13 cellular contexts compared by ENCODE assay signal in the genomic region with DNA sequence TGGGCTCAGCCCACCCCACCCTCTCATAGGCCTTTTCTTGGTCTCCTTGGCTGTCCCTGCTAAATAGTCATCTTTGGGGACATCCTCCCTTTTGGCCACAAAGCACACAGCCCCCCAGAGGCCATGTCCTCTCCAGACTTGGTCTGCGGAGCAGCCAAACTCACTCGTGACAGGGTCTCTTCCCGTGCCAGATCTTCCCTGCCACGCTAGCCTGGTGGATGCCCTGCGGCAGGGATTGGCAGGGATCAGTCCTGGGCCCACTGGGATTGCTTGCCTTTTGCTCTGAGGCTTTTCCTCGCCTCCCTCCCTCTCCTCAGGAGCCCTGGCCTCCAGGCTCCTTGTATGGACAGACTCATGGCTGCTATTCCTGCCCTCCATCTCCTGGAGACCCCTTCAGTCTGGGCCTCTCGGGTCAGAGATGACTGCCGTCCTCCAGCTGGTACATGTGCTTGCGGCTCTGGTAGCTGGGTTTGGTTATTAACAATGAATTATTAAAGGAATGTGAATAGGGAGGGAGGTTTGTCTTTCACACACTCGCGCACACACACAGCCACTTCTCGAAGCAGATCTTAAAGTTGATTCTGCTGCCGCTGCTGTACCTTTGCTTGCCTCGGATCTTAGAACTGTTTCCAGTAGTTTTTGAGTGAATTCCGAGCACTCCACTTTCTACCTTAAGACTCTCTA. TPM values are rescaled to one million over a fixed set of nuclear protein-coding genes. Genes with fewer than 3 reads are reported as not detected.
DNase-seq lines count a peak whose midpoint lies in the region; ATAC-seq and TF ChIP-seq lines count a peak whose summit lies in the region.
"Had no signal": no experiment of that assay in that cellular context is flagged by ENCODE, and none has a peak within 500 bp of the region (broad histone marks: within the 10 kb centered on the region; RNA-seq: fewer than 3 reads in every experiment).

No MANE protein-coding gene starts in this region.

- H3K36me3 ChIP-seq in ascending aorta (no peaks in the 10 kb centered on the region), gastroesophageal sphincter (peaks cover 0 to 9% of the 10 kb centered on the region in 2 donors), rectal smooth muscle tissue (ENCODE audit: control insufficient read depth, insufficient read depth, low read length) (peaks cover 3% of the 10 kb centered on the region), upper lobe of right lung (no peaks in the 10 kb centered on the region)

- no peak for TF ChIP-seq CTCF in ascending aorta (IDR thresholded peaks at IDR 0.05)
- no peak for TF ChIP-seq CTCF in gastroesophageal sphincter (IDR thresholded peaks at IDR 0.05)
- no peak for TF ChIP-seq CTCF in upper lobe of right lung (IDR thresholded peaks at IDR 0.05)

- no peak for TF ChIP-seq EP300 in gastroesophageal sphincter (IDR thresholded peaks at IDR 0.05)

- peaks cover 44 to 88% of the 10 kb centered on the region in 2 donors for H3K4me1 ChIP-seq in ascending aorta
- peaks cover 23 to 100% (median 68%) of the 10 kb centered on the region in 3 donors for H3K4me1 ChIP-seq in gastroesophageal sphincter
- peaks cover 63% of the 10 kb centered on the region for H3K4me1 ChIP-seq in rectal smooth muscle tissue (ENCODE audit: control insufficient read depth, insufficient read depth, low read length)
- peaks cover 86% of the 10 kb centered on the region for H3K4me1 ChIP-seq in upper lobe of right lung
- H3K4me1 ChIP-seq: parathyroid adenoma had no signal

- WGBS in gastroesophageal sphincter (ENCODE audit: low coverage in 1 of 2), 2 donors: 31 to 51% methylated on average over 7 to 9 of the region's 15 CpGs

- no peaks in the 10 kb centered on the region for H3K27me3 ChIP-seq in ascending aorta
- H3K27me3 ChIP-seq in gastroesophageal sphincter: no peaks in the 10 kb centered on the region
- no peaks in the 10 kb centered on the region for H3K27me3 ChIP-seq in rectal smooth muscle tissue (ENCODE audit: control insufficient read depth, insufficient read depth, low read length)
- no peaks in the 10 kb centered on the region for H3K27me3 ChIP-seq in upper lobe of right lung
- H3K27me3 ChIP-seq: BLaER1 treated with 17β-estradiol and CSF1 and Interleukin-3, amounts not matched to agents 10 nM and 100 nM had no signal

- peak overlapping the region in 1 of 2 donors; percentile 39 for H3K4me3 ChIP-seq in ascending aorta
- no peak overlapping the region for H3K4me3 ChIP-seq in gastroesophageal sphincter
- H3K4me3 ChIP-seq in rectal smooth muscle tissue (ENCODE audit: low read length): peak overlapping the region; percentile 32
- H3K4me3 ChIP-seq in upper lobe of right lung: no peak overlapping the region
- H3K4me3 ChIP-seq: BLaER1 treated with 17β-estradiol and CSF1 and Interleukin-3, amounts not matched to agents 10 nM and 100 nM had no signal

- no peak for ATAC-seq in gastroesophageal sphincter
- peak; percentile 37 for ATAC-seq in upper lobe of right lung
- ATAC-seq in HG03469 (IDR thresholded peaks at IDR 0.05; ENCODE audit: unreplicated experiment): no peak
- ATAC-seq: activated CD8-positive, alpha-beta memory T cell treated with anti-CD3 and anti-CD28 coated beads, Interleukin-2, amount 10 ng/mL, durations not matched to agents 7 days and 5 days had no signal

- no peak for DNase-seq in ascending aorta (ENCODE audit: low spot score in 2 of 2)
- no peak for DNase-seq in upper lobe of right lung
- no peak for DNase-seq in NCI-H774 (lab: John Stamatoyannopoulos, UW)
- DNase-seq in NCI-H526 (lab: John Stamatoyannopoulos, UW): no peak
- DNase-seq: activated CD8-positive, alpha-beta memory T cell treated with anti-CD3 and anti-CD28 coated beads, Interleukin-2, amount 10 ng/mL, durations not matched to agents 7 days and 5 days; activated naive CD4-positive, alpha-beta T cell; GOT3; T-helper 1 cell had no signal

- peak overlapping the region; percentile 27 for H3K9ac ChIP-seq in rectal smooth muscle tissue (ENCODE audit: low read length)
- H3K9ac ChIP-seq: BLaER1 treated with 17β-estradiol and CSF1 and Interleukin-3, amounts not matched to agents 10 nM and 100 nM; parathyroid adenoma had no signal

- intact Hi-C loops in ascending aorta (cut with DNase I) (no loop called here), upper lobe of right lung (cut with DNase I) (no loop called here)

- no peak for TF ChIP-seq POLR2A in gastroesophageal sphincter (IDR thresholded peaks at IDR 0.05)

- peak overlapping the region; percentile 95 to 97 for H3K27ac ChIP-seq in ascending aorta
- H3K27ac ChIP-seq in gastroesophageal sphincter: peak overlapping the region; percentile 15 to 98 (median 90)
- H3K27ac ChIP-seq in rectal smooth muscle tissue (ENCODE audit: low read depth, low read length): peak overlapping the region; percentile 75
- peak overlapping the region; percentile 70 for H3K27ac ChIP-seq in upper lobe of right lung
- H3K27ac ChIP-seq: BLaER1 treated with 17β-estradiol and CSF1 and Interleukin-3, amounts not matched to agents 10 nM and 100 nM; parathyroid adenoma had no signal

- H3K9me3 ChIP-seq in ascending aorta (no peaks in the 10 kb centered on the region), gastroesophageal sphincter (no peaks in the 10 kb centered on the region), upper lobe of right lung (no peaks in the 10 kb centered on the region)
- H3K9me3 ChIP-seq: BLaER1 treated with 17β-estradiol and CSF1 and Interleukin-3, amounts not matched to agents 10 nM and 100 nM had no signal

RNA-seq across cellular contexts. Expression of a gene that starts 45.1 kb away (rescaled TPM):
- total RNA-seq in ascending aorta (76.5 TPM), gastroesophageal sphincter (100 to 1,000 TPM in 1 of 4 donors, 10 to 100 TPM in 3; 44.7 to 145 (median 72.4) TPM), upper lobe of right lung (168 TPM)
